7 cellular contexts compared by ENCODE assay signal in the genomic region with DNA sequence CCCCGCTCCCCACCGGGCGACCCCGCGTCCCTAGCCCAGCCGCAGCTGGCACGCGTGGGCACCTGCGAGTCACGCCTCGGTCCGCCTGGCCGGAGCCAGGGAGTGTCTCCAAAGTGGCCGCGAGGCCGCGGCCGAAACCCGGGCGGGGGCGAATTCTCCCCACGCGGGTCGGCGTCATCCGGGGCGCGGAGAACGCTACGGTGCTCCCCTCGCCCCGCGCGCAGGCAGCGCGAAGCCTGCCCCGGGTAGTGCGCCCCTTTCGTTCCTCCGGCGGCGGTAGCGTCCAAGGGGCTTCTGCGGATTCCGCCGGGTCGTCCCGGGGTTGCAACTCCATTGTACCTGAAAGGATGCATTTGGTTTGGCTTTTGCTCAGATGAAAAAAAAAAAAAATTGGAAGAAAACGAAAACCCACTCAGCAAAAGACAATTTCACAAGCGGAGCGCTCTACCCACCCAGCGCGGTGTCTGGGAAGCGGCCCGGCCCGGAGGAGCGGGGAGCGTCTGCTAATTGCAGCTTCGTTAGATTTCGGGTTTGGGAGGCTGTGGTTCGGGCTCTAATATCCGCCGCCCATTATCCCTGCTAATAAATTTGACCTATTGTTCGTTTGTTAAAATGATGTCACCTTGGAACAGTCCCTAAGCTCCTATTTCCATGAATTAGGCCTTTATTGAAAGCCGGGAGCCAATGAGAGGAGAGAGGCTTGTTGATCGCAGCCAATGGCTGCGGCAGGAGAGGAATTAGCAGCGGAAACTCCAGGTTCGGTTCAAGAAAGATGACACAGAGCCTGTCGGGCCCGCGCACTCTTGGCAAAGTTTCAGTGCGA.
DNase-seq lines count a peak whose midpoint lies in the region; ATAC-seq and TF ChIP-seq lines count a peak whose summit lies in the region.

A gene (plus strand): TSS at position 796 of the 823 bp plus-strand sequence. CDS start 118 bp downstream, outside the sequence.

- H2AFZ ChIP-seq in neuron (ENCODE audit: low read depth, low read length) = no peak within 1 kb of the TSS

- peaks cover 85% of the 10 kb centered on the region for H3K27me3 ChIP-seq in neuron (ENCODE audit: insufficient read depth, low read length)

- H3K9me3 ChIP-seq in neuron (ENCODE audit: low read length) = no peaks in the 10 kb centered on the region

- no peak for ATAC-seq in GM21825 (IDR thresholded peaks at IDR 0.05; ENCODE audit: unreplicated experiment)

- no peak for TF ChIP-seq CTCF in GM13977 (IDR thresholded peaks at IDR 0.05; ENCODE audit: extremely low read depth, insufficient read depth, missing control alignments)

- H3K4me3 ChIP-seq in neuron (ENCODE audit: low read length) = peak within 1 kb of the TSS; percentile 14

- no peaks in the 10 kb centered on the region for H3K36me3 ChIP-seq in neuron (ENCODE audit: insufficient read depth, low read length)

- peaks cover 20% of the 10 kb centered on the region for H3K4me1 ChIP-seq in neuron (ENCODE audit: insufficient read depth, low read length)

- DNase-seq in GM13977 (ENCODE audit: low spot score) = peak; percentile 33
- DNase-seq in NCI-H2171 treated with DMSO at 0.1 percent for 48 hours (lab: John Stamatoyannopoulos, UW) = peak; percentile 93
- peak; percentile 86 for DNase-seq in ecto neural progenitor cell (ENCODE audit: low spot score)
- no peak for DNase-seq in NCI-H1417 (lab: John Stamatoyannopoulos, UW)
- DNase-seq in amygdala (lab: John Stamatoyannopoulos, UW) = no peak

- in situ Hi-C loops in GM13977 (cut with MboI; ENCODE audit: low pct_unique_long_range_greater_than_20kb, low sequenced_read_pairs, unreplicated experiment) = loop anchor here (25.0 kb wide), 1 partner anchor 1929 kb away; a partner anchor contains a TSS

Comparison
In these comparisons a context has a peak if more than half of its experiments do, and no peak if none do; other contexts are left out.
1. DNase-seq: peak in GM13977 (single experiment), NCI-H2171 treated with DMSO at 0.1 percent for 48 hours (single experiment) and ecto neural progenitor cell (single experiment); none in NCI-H1417 (0 of 3) and amygdala (0 of 56).